8 cellular contexts compared by ENCODE assay signal in genomic region chr17:2050871-2051387, GRCh38. TPM values are rescaled to one million over a fixed set of nuclear protein-coding genes. Genes with fewer than 3 reads are reported as not detected.
DNase-seq lines count a peak whose midpoint lies in the region; ATAC-seq and TF ChIP-seq lines count a peak whose summit lies in the region.

No MANE protein-coding gene starts in this region.

- BruUV-seq in MCF 10A (replicated peaks; lab: Mats Ljungman, UMichigan), result no TSS peak

- TF ChIP-seq CTCF in MCF 10A (IDR thresholded peaks at IDR 0.05; ENCODE audit: unreplicated experiment), result no peak
- TF ChIP-seq CTCF in mucosa of descending colon (IDR thresholded peaks at IDR 0.05), result no peak
- no peak for TF ChIP-seq CTCF in omental fat pad (IDR thresholded peaks at IDR 0.05)

- H3K4me1 ChIP-seq in mucosa of descending colon (ENCODE audit: low read depth), result peaks cover 30% of the 10 kb centered on the region

- DNase-seq in CD1c-positive myeloid dendritic cell (ENCODE audit: extremely low spot score) (peak; percentile 88), HT-29 (ENCODE audit: low spot score) (peak; percentile 29), MCF 10A (ENCODE audit: unreplicated experiment) (no peak), mucosa of descending colon (peak; percentile 44 to 69 (median 58)), ureter (ENCODE audit: low spot score) (no peak), inferior parietal cortex (ENCODE audit: extremely low spot score) (no peak), putamen (ENCODE audit: low spot score) (no peak), omental fat pad (ENCODE audit: low spot score) (no peak)

- no peaks in the 10 kb centered on the region for H3K36me3 ChIP-seq in mucosa of descending colon (ENCODE audit: low read depth)

- no peak overlapping the region for H3K4me3 ChIP-seq in mucosa of descending colon

- peaks cover 17% of the 10 kb centered on the region for H3K4me1 Mint-ChIP-seq in MCF 10A (ENCODE audit: insufficient read depth, unreplicated experiment)

- CTCF ChIA-PET in MCF 10A (lab: Yijun Ruan, JAX), result interaction anchor here (1.6 kb wide), 1 partner anchor 194 kb away, joined by 11 read pairs; no protein-coding TSS in a partner anchor

- intact Hi-C loops in MCF 10A (cut with micrococcal nuclease) (no loop called here), mucosa of descending colon (cut with DNase I, micrococcal nuclease) (loop anchor here in 1 of 2 donors (10.0 kb wide), 1 partner anchor 234 kb away; no protein-coding TSS in a partner anchor)

- peak overlapping the region; percentile 77 for H3K4me3 Mint-ChIP-seq in MCF 10A (ENCODE audit: unreplicated experiment)

- POLR2A ChIA-PET in MCF 10A (lab: Yijun Ruan, JAX), result interaction anchor here (0.8 kb wide), 1 partner anchor 26 kb away, joined by 3 read pairs; the partner anchor contains the start of gene RTN4RL1

- H3K27me3 Mint-ChIP-seq in MCF 10A (ENCODE audit: insufficient read depth, unreplicated experiment), result no peaks in the 10 kb centered on the region

- no peaks in the 10 kb centered on the region for H3K9me3 Mint-ChIP-seq in MCF 10A (ENCODE audit: unreplicated experiment)

- no peak overlapping the region for H3K27ac Mint-ChIP-seq in MCF 10A (ENCODE audit: low read depth, unreplicated experiment)

- no peaks in the 10 kb centered on the region for H3K9me3 ChIP-seq in mucosa of descending colon

- no peak for ATAC-seq in mucosa of descending colon
- no peak for ATAC-seq in omental fat pad (ENCODE audit: low FRiP score)

- peaks cover 5% of the 10 kb centered on the region for H3K36me3 Mint-ChIP-seq in MCF 10A (ENCODE audit: insufficient read depth, unreplicated experiment)

RNA-seq across cellular contexts. Expression of gene HIC1, which starts 4.0 kb away (rescaled TPM):
- 0.31 and 0.55 TPM in 2 replicates for total RNA-seq in HT-29 (2014; rRNA removed; shearing (Covaris generic))
- total RNA-seq in MCF 10A (2022) (0.59 and 1.0 TPM in 2 replicates), mucosa of descending colon (10 to 100 TPM in 2 of 3 donors, 1 to 10 TPM in 1; 6.0 to 28.9 (median 13.5) TPM), ureter (14.9 TPM), omental fat pad (10 to 100 TPM in 3 of 4 donors, 1 to 10 TPM in 1; 9.9 to 63.8 (median 37.3) TPM)

RNA-seq across cellular contexts. Expression of gene OVCA2, which starts 9.1 kb away (rescaled TPM):
- total RNA-seq in HT-29 (2014; rRNA removed; shearing (Covaris generic)), result 54.1 and 56.8 TPM in 2 replicates
- 28.8 and 33.5 TPM in 2 replicates for total RNA-seq in MCF 10A (2022)
- total RNA-seq in mucosa of descending colon, result 10 to 100 TPM; 25.3 to 35.5 (median 33.0) TPM
- 39.5 TPM for total RNA-seq in ureter
- total RNA-seq in omental fat pad, result 10 to 100 TPM; 21.1 to 30.4 (median 26.2) TPM

RNA-seq across cellular contexts. Expression of gene DPH1, which starts 21.0 kb away (rescaled TPM):
- total RNA-seq in HT-29 (2014; rRNA removed; shearing (Covaris generic)), result 31.6 and 38.5 TPM in 2 replicates
- total RNA-seq in MCF 10A (2022) (29.7 and 45.2 TPM in 2 replicates), mucosa of descending colon (10 to 100 TPM; 33.1 to 43.7 (median 42.2) TPM), ureter (68.8 TPM), omental fat pad (10 to 100 TPM; 36.8 to 53.1 (median 37.6) TPM)

RNA-seq across cellular contexts. Expression of gene RTN4RL1, which starts 25.8 kb away (rescaled TPM):
- total RNA-seq in HT-29 (2014; rRNA removed; shearing (Covaris generic)), result not detected in 2 replicates
- total RNA-seq in MCF 10A (2022), result 2.9 and 3.6 TPM in 2 replicates
- total RNA-seq in mucosa of descending colon, result under 1 TPM; 0.14 to 0.47 (median 0.43) TPM
- total RNA-seq in ureter, result 6.7 TPM
- 1 to 10 TPM; 4.5 to 5.2 (median 4.6) TPM for total RNA-seq in omental fat pad

Comparison
In these comparisons a context has a peak if more than half of its experiments do, and no peak if none do; other contexts are left out.
1. DNase-seq: peak in CD1c-positive myeloid dendritic cell (single experiment), HT-29 (single experiment) and mucosa of descending colon (3 of 3); none in MCF 10A (single experiment), ureter (single experiment), inferior parietal cortex (single experiment), putamen (single experiment) and omental fat pad (single experiment).